Comparison of ENCODE assay signal across 19 cellular contexts in the genomic region with DNA sequence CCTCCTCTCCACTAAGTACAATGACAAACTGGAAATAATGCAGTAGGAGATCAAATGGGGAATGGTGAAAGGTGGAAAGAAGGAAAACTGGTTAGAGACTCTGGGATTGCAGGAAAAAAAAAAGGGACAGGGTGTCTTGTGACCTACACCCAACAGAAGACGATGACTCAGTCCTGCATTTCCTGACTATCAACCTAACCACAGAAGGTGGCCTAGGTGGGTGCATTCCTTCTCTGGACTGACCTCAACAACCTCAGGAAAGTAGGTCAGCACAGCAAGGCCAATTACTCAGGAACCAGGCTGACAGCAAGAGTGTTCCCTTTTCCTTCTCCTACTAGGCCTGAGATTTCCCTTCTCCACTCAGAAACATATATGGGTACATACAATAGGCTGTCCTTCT.
DNase-seq lines count a peak whose midpoint lies in the region; ATAC-seq, FAIRE-seq and TF ChIP-seq lines count a peak whose summit lies in the region.
"Had no signal": no experiment of that assay in that cellular context is flagged by ENCODE, and none has a peak within 500 bp of the region (broad histone marks: within the 10 kb centered on the region; RNA-seq: fewer than 3 reads in every experiment).

No MANE protein-coding gene starts in this region.

- no peak for TF ChIP-seq CTCF in epithelial cell of proximal tubule (conservative IDR thresholded peaks at IDR 0.05; ENCODE audit: low read depth, low read length)
- no peak for TF ChIP-seq CTCF in mesothelial cell of epicardium (IDR thresholded peaks at IDR 0.05; ENCODE audit: unreplicated experiment)
- no peak for TF ChIP-seq CTCF in omental fat pad (IDR thresholded peaks at IDR 0.05)

- peak; percentile 9 for DNase-seq in HCEC 1CT
- DNase-seq in RCC 7860 (ENCODE audit: low spot score): peak; percentile 91
- DNase-seq in epithelial cell of proximal tubule (ENCODE audit: low read depth): peak; percentile 71
- DNase-seq in mesothelial cell of epicardium (ENCODE audit: low spot score in 2 of 2, unreplicated experiment in 2 of 2): no peak
- DNase-seq in NCI-H1930 (lab: John Stamatoyannopoulos, UW): no peak
- DNase-seq in omental fat pad (ENCODE audit: low spot score): no peak
- DNase-seq: activated B cell treated with CpG ODN at 0.5 μM for 24 hours; activated CD8-positive, alpha-beta memory T cell treated with anti-CD3 and anti-CD28 coated beads, Interleukin-2, amount 10 ng/mL, durations not matched to agents 7 days and 5 days; activated naive CD4-positive, alpha-beta T cell; DMS 273 treated with DMSO at 0.1 percent for 48 hours; effector CD8-positive, alpha-beta T cell; left colon; NCI-H524 treated with DMSO at 0.1 percent for 48 hours; stomach; T-cell had no signal

- peak overlapping the region; percentile 14 for H3K27ac Mint-ChIP-seq in mesothelial cell of epicardium
- H3K27ac Mint-ChIP-seq: activated B cell treated with CpG ODN at 0.5 μM for 24 hours; activated CD8-positive, alpha-beta memory T cell treated with anti-CD3 and anti-CD28 coated beads, Interleukin-2, amount 10 ng/mL, durations not matched to agents 7 days and 5 days; B cell; brain; T-cell had no signal

- no peak for ATAC-seq in omental fat pad (ENCODE audit: low FRiP score)
- ATAC-seq in HG02588 (IDR thresholded peaks at IDR 0.05; ENCODE audit: unreplicated experiment): no peak
- no peak for ATAC-seq in HG02938 (IDR thresholded peaks at IDR 0.05; ENCODE audit: unreplicated experiment)
- ATAC-seq: activated CD8-positive, alpha-beta memory T cell treated with anti-CD3 and anti-CD28 coated beads, Interleukin-2, amount 10 ng/mL, durations not matched to agents 7 days and 5 days; left colon; T-cell had no signal

- H3K27me3 Mint-ChIP-seq in mesothelial cell of epicardium (ENCODE audit: low read depth): no peaks in the 10 kb centered on the region
- H3K27me3 Mint-ChIP-seq: activated B cell treated with CpG ODN at 0.5 μM for 24 hours; activated CD8-positive, alpha-beta memory T cell treated with anti-CD3 and anti-CD28 coated beads, Interleukin-2, amount 10 ng/mL, durations not matched to agents 7 days and 5 days; B cell had no signal

- H3K4me1 Mint-ChIP-seq in mesothelial cell of epicardium: peaks cover 20% of the 10 kb centered on the region
- H3K4me1 Mint-ChIP-seq: activated CD8-positive, alpha-beta memory T cell treated with anti-CD3 and anti-CD28 coated beads, Interleukin-2, amount 10 ng/mL, durations not matched to agents 7 days and 5 days; brain; T-cell had no signal

- peaks cover 4% of the 10 kb centered on the region for H3K36me3 Mint-ChIP-seq in mesothelial cell of epicardium
- H3K36me3 Mint-ChIP-seq: activated CD8-positive, alpha-beta memory T cell treated with anti-CD3 and anti-CD28 coated beads, Interleukin-2, amount 10 ng/mL, durations not matched to agents 7 days and 5 days; brain; T-cell had no signal

- H3K4me3 Mint-ChIP-seq in mesothelial cell of epicardium: no peak overlapping the region
- H3K4me3 Mint-ChIP-seq: activated B cell treated with CpG ODN at 0.5 μM for 24 hours; activated CD8-positive, alpha-beta memory T cell treated with anti-CD3 and anti-CD28 coated beads, Interleukin-2, amount 10 ng/mL, durations not matched to agents 7 days and 5 days; B cell; brain; T-cell had no signal

- peak; percentile 94 for FAIRE-seq in RCC 7860 (lab: Jason Lieb, UNC)

- peaks cover 24% of the 10 kb centered on the region for H3K9me3 Mint-ChIP-seq in mesothelial cell of epicardium

- no peak overlapping the region for H3K4me3 ChIP-seq in epithelial cell of proximal tubule (ENCODE audit: low read depth, low read length)
- H3K4me3 ChIP-seq: stomach had no signal

Comparison
In these comparisons a context has a peak if more than half of its experiments do, and no peak if none do; other contexts are left out.
1. DNase-seq: peak in HCEC 1CT (single experiment), RCC 7860 (single experiment) and epithelial cell of proximal tubule (single experiment); none in mesothelial cell of epicardium (0 of 2), NCI-H1930 (0 of 2) and omental fat pad (single experiment).